8 cellular contexts compared by ENCODE assay signal in genomic region chr12:53492830-53493609, GRCh38. TPM values are rescaled to one million over a fixed set of nuclear protein-coding genes. Genes with fewer than 3 reads are reported as not detected.
DNase-seq lines count a peak whose midpoint lies in the region; ATAC-seq, FAIRE-seq and TF ChIP-seq lines count a peak whose summit lies in the region.

No MANE protein-coding gene starts in this region.

- peak overlapping the region; percentile 78 for H3K9ac ChIP-seq in Karpas-422 (ENCODE audit: low read length)

- peaks cover 17% of the 10 kb centered on the region for H3K4me1 Mint-ChIP-seq in activated T-helper 2 cell treated with anti-CD3 and anti-CD28 coated beads, Interferon-gamma antibody, Interleukin-2, Interleukin-4, amounts not matched to agents 10 μg/mL and 5 μg/mL and 100 μg/mL, durations not matched to agents 14 hours and 24 hours and 36 hours (ENCODE audit: low read depth)
- H3K4me1 Mint-ChIP-seq in natural killer cell: peaks cover 24 to 31% of the 10 kb centered on the region in 2 donors
- H3K4me1 Mint-ChIP-seq in stimulated activated naive B cell treated with anti-CD40 and anti-IgM and Interleukin-4, amounts not matched to agents 10 μg/mL and 1 μg/mL and 100 μg/mL, for 72 hours: peaks cover 16 to 31% of the 10 kb centered on the region in 2 donors

- H3K27ac Mint-ChIP-seq in activated T-helper 2 cell treated with anti-CD3 and anti-CD28 coated beads, Interferon-gamma antibody, Interleukin-2, Interleukin-4, amounts not matched to agents 10 μg/mL and 5 μg/mL and 100 μg/mL, durations not matched to agents 14 hours and 24 hours and 36 hours: peak overlapping the region; percentile 51
- H3K27ac Mint-ChIP-seq in natural killer cell: peak overlapping the region; percentile 87 to 98
- H3K27ac Mint-ChIP-seq in stimulated activated naive B cell treated with anti-CD40 and anti-IgM and Interleukin-4, amounts not matched to agents 10 μg/mL and 1 μg/mL and 100 μg/mL, for 72 hours: peak overlapping the region; percentile 95

- DNase-seq in DMS153 treated with DMSO at 0.1 percent for 48 hours (lab: John Stamatoyannopoulos, UW; ENCODE audit: unreplicated experiment) (peak; percentile 74), Karpas-422 (peak; percentile 95), RCC 7860 (ENCODE audit: low spot score) (peak; percentile 60), fibroblast of mammary gland (ENCODE audit: low read depth) (peak; percentile 75), natural killer cell (peak; percentile 88)
- DNase-seq in activated T-helper 2 cell treated with anti-CD3 and anti-CD28 coated beads, Interferon-gamma antibody, Interleukin-2, Interleukin-4, amounts not matched to agents 10 μg/mL and 5 μg/mL and 100 μg/mL, durations not matched to agents 14 hours and 24 hours and 36 hours (ENCODE audit: low spot score): peak; percentile 82
- peak; percentile 81 for DNase-seq in stimulated activated naive B cell treated with anti-CD40 and anti-IgM and Interleukin-4, amounts not matched to agents 10 μg/mL and 1 μg/mL and 100 μg/mL, for 72 hours

- no peaks in the 10 kb centered on the region for H3K36me3 ChIP-seq in Karpas-422 (ENCODE audit: insufficient read depth, low read length)

- H3K4me2 ChIP-seq in Karpas-422 (ENCODE audit: low read depth, low read length, poor library complexity, severe bottlenecking): peak overlapping the region; percentile 88

- H3K4me3 ChIP-seq in Karpas-422 (ENCODE audit: low read length) (peak overlapping the region; percentile 79), fibroblast of mammary gland (ENCODE audit: control insufficient read depth, low read depth, low read length) (peak overlapping the region; percentile 54)

- no peaks in the 10 kb centered on the region for H3K9me2 ChIP-seq in Karpas-422 (replicated peaks; ENCODE audit: insufficient read depth, low read length)

- TF ChIP-seq CTCF in fibroblast of mammary gland (conservative IDR thresholded peaks at IDR 0.05; ENCODE audit: control insufficient read depth, insufficient read depth, low read depth, low read length) (no peak), natural killer cell (IDR thresholded peaks at IDR 0.05) (no peak)

- no peaks in the 10 kb centered on the region for H3K9me3 Mint-ChIP-seq in activated T-helper 2 cell treated with anti-CD3 and anti-CD28 coated beads, Interferon-gamma antibody, Interleukin-2, Interleukin-4, amounts not matched to agents 10 μg/mL and 5 μg/mL and 100 μg/mL, durations not matched to agents 14 hours and 24 hours and 36 hours
- no peaks in the 10 kb centered on the region for H3K9me3 Mint-ChIP-seq in natural killer cell
- H3K9me3 Mint-ChIP-seq in stimulated activated naive B cell treated with anti-CD40 and anti-IgM and Interleukin-4, amounts not matched to agents 10 μg/mL and 1 μg/mL and 100 μg/mL, for 72 hours: no peaks in the 10 kb centered on the region

- H2AFZ ChIP-seq in Karpas-422 (ENCODE audit: low read length): peak overlapping the region; percentile 90; the same call in 1 of the 2 replicates

- no peaks in the 10 kb centered on the region for H3K27me3 Mint-ChIP-seq in activated T-helper 2 cell treated with anti-CD3 and anti-CD28 coated beads, Interferon-gamma antibody, Interleukin-2, Interleukin-4, amounts not matched to agents 10 μg/mL and 5 μg/mL and 100 μg/mL, durations not matched to agents 14 hours and 24 hours and 36 hours (ENCODE audit: low read depth)
- H3K27me3 Mint-ChIP-seq in natural killer cell (ENCODE audit: low read depth in 2 of 2): no peaks in the 10 kb centered on the region
- H3K27me3 Mint-ChIP-seq in stimulated activated naive B cell treated with anti-CD40 and anti-IgM and Interleukin-4, amounts not matched to agents 10 μg/mL and 1 μg/mL and 100 μg/mL, for 72 hours: no peaks in the 10 kb centered on the region

- H3K36me3 Mint-ChIP-seq in activated T-helper 2 cell treated with anti-CD3 and anti-CD28 coated beads, Interferon-gamma antibody, Interleukin-2, Interleukin-4, amounts not matched to agents 10 μg/mL and 5 μg/mL and 100 μg/mL, durations not matched to agents 14 hours and 24 hours and 36 hours (ENCODE audit: low read depth): peaks cover 6% of the 10 kb centered on the region
- no peaks in the 10 kb centered on the region for H3K36me3 Mint-ChIP-seq in natural killer cell
- peaks cover 0 to 3% of the 10 kb centered on the region in 2 donors for H3K36me3 Mint-ChIP-seq in stimulated activated naive B cell treated with anti-CD40 and anti-IgM and Interleukin-4, amounts not matched to agents 10 μg/mL and 1 μg/mL and 100 μg/mL, for 72 hours

- no peaks in the 10 kb centered on the region for H3K9me3 ChIP-seq in Karpas-422 (ENCODE audit: low read length)

- H3K27ac ChIP-seq in Karpas-422 (ENCODE audit: low read length): peak overlapping the region; percentile 67

- ATAC-seq in GM21723 (IDR thresholded peaks at IDR 0.05; ENCODE audit: unreplicated experiment) (peak; percentile 91), natural killer cell (peak; percentile 96 to 98 (median 98))
- ATAC-seq in stimulated activated naive B cell treated with anti-CD40 and anti-IgM and Interleukin-4, amounts not matched to agents 10 μg/mL and 1 μg/mL and 100 μg/mL, for 72 hours (replicated peaks): peak; percentile 97 to 98

- FAIRE-seq in RCC 7860 (lab: Jason Lieb, UNC): no peak

- H3K4me1 ChIP-seq in Karpas-422 (ENCODE audit: low read length): peaks cover 44% of the 10 kb centered on the region

- peaks cover 15% of the 10 kb centered on the region for H3K79me2 ChIP-seq in Karpas-422 (ENCODE audit: low read length)

- no peaks in the 10 kb centered on the region for H4K20me1 ChIP-seq in Karpas-422 (ENCODE audit: insufficient read depth, low read depth, low read length)

- intact Hi-C loops in activated T-helper 2 cell treated with anti-CD3 and anti-CD28 coated beads, Interferon-gamma antibody, Interleukin-2, Interleukin-4, amounts not matched to agents 10 μg/mL and 5 μg/mL and 100 μg/mL, durations not matched to agents 14 hours and 24 hours and 36 hours (cut with micrococcal nuclease): loop anchor here (1.0 to 2.0 kb wide), 2 partner anchors 8 to 14 kb away; partner anchors contain the start of gene TARBP2
- intact Hi-C loops in natural killer cell (cut with micrococcal nuclease): loop anchor here (1.0 kb wide), 1 partner anchor 8 kb away; the partner anchor contains the start of gene TARBP2

- no peaks in the 10 kb centered on the region for H3K27me3 ChIP-seq in Karpas-422 (ENCODE audit: low read length)

- peak overlapping the region; percentile 89 for H3K4me3 Mint-ChIP-seq in activated T-helper 2 cell treated with anti-CD3 and anti-CD28 coated beads, Interferon-gamma antibody, Interleukin-2, Interleukin-4, amounts not matched to agents 10 μg/mL and 5 μg/mL and 100 μg/mL, durations not matched to agents 14 hours and 24 hours and 36 hours (ENCODE audit: low read depth)
- peak overlapping the region; percentile 87 for H3K4me3 Mint-ChIP-seq in natural killer cell
- H3K4me3 Mint-ChIP-seq in stimulated activated naive B cell treated with anti-CD40 and anti-IgM and Interleukin-4, amounts not matched to agents 10 μg/mL and 1 μg/mL and 100 μg/mL, for 72 hours: peak overlapping the region; percentile 95 to 99

RNA-seq across cellular contexts. Expression of gene MAP3K12, which starts 6.2 kb away (rescaled TPM):
- 21.9 and 24.8 TPM in 2 replicates for total RNA-seq in Karpas-422 (2014; rRNA removed; shearing (Covaris generic); ENCODE audit: low replicate concordance)
- total RNA-seq in activated T-helper 2 cell treated with anti-CD3 and anti-CD28 coated beads, Interferon-gamma antibody, Interleukin-2, Interleukin-4, amounts not matched to agents 10 μg/mL and 5 μg/mL and 100 μg/mL, durations not matched to agents 14 hours and 24 hours and 36 hours: 14.4 and 14.7 TPM in 2 replicates
- total RNA-seq in natural killer cell: 10 to 100 TPM; 15.3 to 21.8 (median 21.8) TPM

RNA-seq across cellular contexts. Expression of gene TARBP2, which starts 8.1 kb away (rescaled TPM):
- 37.0 and 65.7 TPM in 2 replicates for total RNA-seq in Karpas-422 (2014; rRNA removed; shearing (Covaris generic); ENCODE audit: low replicate concordance)
- 43.9 and 47.0 TPM in 2 replicates for total RNA-seq in activated T-helper 2 cell treated with anti-CD3 and anti-CD28 coated beads, Interferon-gamma antibody, Interleukin-2, Interleukin-4, amounts not matched to agents 10 μg/mL and 5 μg/mL and 100 μg/mL, durations not matched to agents 14 hours and 24 hours and 36 hours
- total RNA-seq in natural killer cell: 10 to 100 TPM; 23.8 to 35.1 (median 33.7) TPM

RNA-seq across cellular contexts. Expression of gene NPFF, which starts 14.3 kb away (rescaled TPM):
- 1.0 TPM in 1 of 2 replicates, not detected in the other for total RNA-seq in Karpas-422 (2014; rRNA removed; shearing (Covaris generic); ENCODE audit: low replicate concordance)
- total RNA-seq in activated T-helper 2 cell treated with anti-CD3 and anti-CD28 coated beads, Interferon-gamma antibody, Interleukin-2, Interleukin-4, amounts not matched to agents 10 μg/mL and 5 μg/mL and 100 μg/mL, durations not matched to agents 14 hours and 24 hours and 36 hours: not detected in 2 replicates
- total RNA-seq in natural killer cell: not detected

RNA-seq across cellular contexts. Expression of gene PCBP2, which starts 41.1 kb away (rescaled TPM):
- 340 and 447 TPM in 2 replicates for total RNA-seq in Karpas-422 (2014; rRNA removed; shearing (Covaris generic); ENCODE audit: low replicate concordance)
- 985 and 1,001 TPM in 2 replicates for total RNA-seq in activated T-helper 2 cell treated with anti-CD3 and anti-CD28 coated beads, Interferon-gamma antibody, Interleukin-2, Interleukin-4, amounts not matched to agents 10 μg/mL and 5 μg/mL and 100 μg/mL, durations not matched to agents 14 hours and 24 hours and 36 hours
- 1,000 to 10,000 TPM in 1 of 3 donors, 100 to 1,000 TPM in 2; 910 to 1,083 (median 943) TPM for total RNA-seq in natural killer cell

RNA-seq across cellular contexts. Expression of gene PRR13, which starts 51.5 kb away (rescaled TPM):
- total RNA-seq in Karpas-422 (2014; rRNA removed; shearing (Covaris generic); ENCODE audit: low replicate concordance): 112 and 139 TPM in 2 replicates
- total RNA-seq in activated T-helper 2 cell treated with anti-CD3 and anti-CD28 coated beads, Interferon-gamma antibody, Interleukin-2, Interleukin-4, amounts not matched to agents 10 μg/mL and 5 μg/mL and 100 μg/mL, durations not matched to agents 14 hours and 24 hours and 36 hours: 178 and 198 TPM in 2 replicates
- 100 to 1,000 TPM; 214 to 233 (median 231) TPM for total RNA-seq in natural killer cell

Comparison
In these comparisons a context has a peak if more than half of its experiments do, and no peak if none do; other contexts are left out.
1. Peak in every context shown above with its lines: DNase-seq, ATAC-seq, H3K4me3 ChIP-seq and H3K27ac ChIP-seq.